3 cellular contexts compared by ENCODE assay signal in genomic region chr11:17831228-17831627, GRCh38.
"Had no signal": no experiment of that assay in that cellular context is flagged by ENCODE, and none has a peak within 500 bp of the region (broad histone marks: within the 10 kb centered on the region; RNA-seq: fewer than 3 reads in every experiment).

No MANE protein-coding gene starts in this region.

- H3K4me3 ChIP-seq: GM12878 had no signal

- DNase-seq: GDM1, GF-D8 had no signal

- ATAC-seq: GM12878 had no signal
